In the genomic region with DNA sequence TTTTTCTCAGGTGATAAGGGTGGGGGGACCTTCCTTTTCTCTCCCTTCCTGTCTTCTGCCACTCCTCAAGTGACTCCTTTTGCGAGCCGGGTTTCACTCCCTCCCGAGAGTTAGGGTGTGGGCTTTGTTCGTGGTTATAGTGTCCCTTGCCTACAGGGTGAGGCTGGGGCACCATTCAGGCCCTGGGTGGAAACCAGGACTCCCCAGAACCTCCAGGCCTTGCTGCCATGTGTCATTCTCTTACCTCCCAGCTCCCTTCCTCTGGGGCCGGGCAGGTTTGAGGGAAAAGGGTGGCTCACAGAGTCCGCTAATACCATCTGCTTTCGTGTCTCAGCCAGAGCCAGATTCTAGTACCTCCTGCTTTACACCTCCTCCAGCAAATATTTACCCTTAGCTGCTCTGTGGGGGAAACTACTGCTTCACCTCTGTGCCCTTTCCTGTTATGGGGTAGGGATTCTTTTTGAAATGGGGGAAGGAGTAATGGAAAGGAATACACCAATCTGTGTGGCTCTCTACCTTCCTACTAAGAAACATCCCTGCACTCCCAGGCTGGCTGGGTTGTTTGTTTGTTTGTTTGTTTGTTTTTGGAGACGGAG, we compare ENCODE assay signal across 1 cellular context.
TF ChIP-seq lines count a peak whose summit lies in the region.

No MANE protein-coding gene starts in this region.

TF ChIP-seq in K562, 482 proteins besides CTCF, POLR2A, EP300 and RAD21:
- TF ChIP-seq SAP30 (IDR thresholded peaks at IDR 0.05; ENCODE audit: borderline replicate concordance, insufficient read depth, low read depth, low read length, poor library complexity, severe bottlenecking) (peak; percentile 11), ZNF217 (CRISPR knock-in tag; IDR thresholded peaks at IDR 0.05) (no peak), LEF1 (IDR thresholded peaks at IDR 0.05) (no peak), ZNF316 (IDR thresholded peaks at IDR 0.05) (no peak), L3MBTL2 (IDR thresholded peaks at IDR 0.05) (0 out of 2 replicates have a peak, but pooled peaks have one; percentile 6)
- TF ChIP-seq, protein P1, sequence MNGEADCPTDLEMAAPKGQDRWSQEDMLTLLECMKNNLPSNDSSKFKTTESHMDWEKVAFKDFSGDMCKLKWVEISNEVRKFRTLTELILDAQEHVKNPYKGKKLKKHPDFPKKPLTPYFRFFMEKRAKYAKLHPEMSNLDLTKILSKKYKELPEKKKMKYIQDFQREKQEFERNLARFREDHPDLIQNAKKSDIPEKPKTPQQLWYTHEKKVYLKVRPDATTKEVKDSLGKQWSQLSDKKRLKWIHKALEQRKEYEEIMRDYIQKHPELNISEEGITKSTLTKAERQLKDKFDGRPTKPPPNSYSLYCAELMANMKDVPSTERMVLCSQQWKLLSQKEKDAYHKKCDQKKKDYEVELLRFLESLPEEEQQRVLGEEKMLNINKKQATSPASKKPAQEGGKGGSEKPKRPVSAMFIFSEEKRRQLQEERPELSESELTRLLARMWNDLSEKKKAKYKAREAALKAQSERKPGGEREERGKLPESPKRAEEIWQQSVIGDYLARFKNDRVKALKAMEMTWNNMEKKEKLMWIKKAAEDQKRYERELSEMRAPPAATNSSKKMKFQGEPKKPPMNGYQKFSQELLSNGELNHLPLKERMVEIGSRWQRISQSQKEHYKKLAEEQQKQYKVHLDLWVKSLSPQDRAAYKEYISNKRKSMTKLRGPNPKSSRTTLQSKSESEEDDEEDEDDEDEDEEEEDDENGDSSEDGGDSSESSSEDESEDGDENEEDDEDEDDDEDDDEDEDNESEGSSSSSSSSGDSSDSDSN (IDR thresholded peaks at IDR 0.05; ENCODE audit: borderline replicate concordance in 1 of 2, low read depth in 2 of 2, low read length in 2 of 2): 0 out of 4 replicates have a peak, but pooled peaks of 1 of the 2 experiments have one; percentile 14
